Comparison of ENCODE assay signal across 9 cellular contexts in the genomic region with DNA sequence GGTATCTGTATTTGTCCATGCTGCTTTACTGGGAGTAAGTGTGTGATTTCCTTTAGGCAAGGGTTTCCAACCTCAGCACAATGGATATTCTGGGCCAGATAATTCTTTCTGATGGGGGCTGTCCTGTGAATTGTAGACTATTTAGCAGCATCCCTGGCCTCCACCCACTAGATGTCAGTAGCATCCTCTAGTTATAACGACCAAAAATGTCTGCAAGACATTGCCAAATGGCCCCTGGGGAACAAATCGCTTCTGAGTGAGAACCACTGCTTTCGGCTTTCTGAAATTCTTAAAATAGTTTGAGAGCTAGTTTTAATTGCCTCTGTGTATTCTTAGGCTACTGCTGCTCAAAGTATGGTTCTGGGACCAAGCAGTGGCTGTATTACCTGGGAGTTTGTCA.
DNase-seq lines count a peak whose midpoint lies in the region; ATAC-seq and TF ChIP-seq lines count a peak whose summit lies in the region.
"Had no signal": no experiment of that assay in that cellular context is flagged by ENCODE, and none has a peak within 500 bp of the region (broad histone marks: within the 10 kb centered on the region; RNA-seq: fewer than 3 reads in every experiment).

No MANE protein-coding gene starts in this region.

- no peaks in the 10 kb centered on the region for H3K9me3 ChIP-seq in cardiac muscle cell (ENCODE audit: low read depth)

- no peak overlapping the region for H3K27ac Mint-ChIP-seq in effector memory CD8-positive, alpha-beta T cell

- H3K4me3 ChIP-seq in cardiac muscle cell = no peak overlapping the region
- peak overlapping the region in 1 of 59 donors; percentile 6 for H3K4me3 ChIP-seq in dorsolateral prefrontal cortex

- no peaks in the 10 kb centered on the region for H3K9me3 Mint-ChIP-seq in effector memory CD8-positive, alpha-beta T cell

- H3K27ac ChIP-seq in cardiac muscle cell = no peak overlapping the region
- H3K27ac ChIP-seq in dorsolateral prefrontal cortex = peak overlapping the region in 58 of 59 donors; percentile 29 to 96 (median 88)
- peak overlapping the region; percentile 57 for H3K27ac ChIP-seq in temporal lobe (ENCODE audit: low read depth, low read length)

- no peaks in the 10 kb centered on the region for H3K4me1 Mint-ChIP-seq in effector memory CD8-positive, alpha-beta T cell (ENCODE audit: low read depth in 2 of 2)
- H3K4me1 Mint-ChIP-seq: naive B cell had no signal

- no peaks in the 10 kb centered on the region for H3K36me3 Mint-ChIP-seq in effector memory CD8-positive, alpha-beta T cell (ENCODE audit: insufficient read depth)
- H3K36me3 Mint-ChIP-seq: naive B cell had no signal

- DNase-seq in cardiac muscle cell (ENCODE audit: low read depth in 1 of 2, low spot score in 1 of 2) = peak; percentile 1 to 58
- no peak for DNase-seq in Right ventricle myocardium superior
- peak; percentile 82 for DNase-seq in LHCN-M2 (ENCODE audit: low read depth)
- peak in 2 of 10 donors; percentile 62 to 66 for DNase-seq in dorsolateral prefrontal cortex
- no peak for DNase-seq in hepatic stellate cell (ENCODE audit: low spot score)
- no peak for DNase-seq in effector memory CD8-positive, alpha-beta T cell
- no peak for DNase-seq in NCI-H2227 (lab: John Stamatoyannopoulos, UW; ENCODE audit: unreplicated experiment)
- DNase-seq: naive B cell had no signal

- TF ChIP-seq CTCF in cardiac muscle cell (IDR thresholded peaks at IDR 0.05; ENCODE audit: low read depth, low read length) (peak; percentile 26), dorsolateral prefrontal cortex (IDR thresholded peaks at IDR 0.05 in 54 of 56, conservative IDR thresholded peaks at IDR 0.05 in 2 of 56; ENCODE audit: low read depth in 1 of 56, partially characterized antibody in 56 of 56) (peak in 52 of 56 donors; percentile 15 to 76 (median 52))

- H3K4me1 ChIP-seq in cardiac muscle cell (ENCODE audit: low read depth) = no peaks in the 10 kb centered on the region

- intact Hi-C loops in Right ventricle myocardium superior (cut with DNase I) = no loop called here
- intact Hi-C loops in dorsolateral prefrontal cortex (cut with DNase I) = loop anchor here (2.0 to 10.0 kb wide), 3 partner anchors 129 to 243 kb away; a partner anchor contains a TSS

- no peak overlapping the region for H3K4me3 Mint-ChIP-seq in effector memory CD8-positive, alpha-beta T cell
- H3K4me3 Mint-ChIP-seq: naive B cell had no signal

- H3K27me3 Mint-ChIP-seq in effector memory CD8-positive, alpha-beta T cell = peaks cover 6 to 18% of the 10 kb centered on the region in 2 donors

- H3K36me3 ChIP-seq in cardiac muscle cell = no peaks in the 10 kb centered on the region

- no peak for ATAC-seq in Right ventricle myocardium superior (ENCODE audit: poor library complexity)
- no peak for ATAC-seq in effector memory CD8-positive, alpha-beta T cell (replicated peaks)

- H3K27me3 ChIP-seq in cardiac muscle cell (no peaks in the 10 kb centered on the region), dorsolateral prefrontal cortex (peaks cover 0 to 82% (median 9%) of the 10 kb centered on the region in 45 donors)

Comparison
In these comparisons a context has a peak if more than half of its experiments do, and no peak if none do; other contexts are left out.
1. DNase-seq: peak in cardiac muscle cell (2 of 2) and LHCN-M2 (single experiment); none in Right ventricle myocardium superior (single experiment), hepatic stellate cell (single experiment), effector memory CD8-positive, alpha-beta T cell (0 of 3) and NCI-H2227 (single experiment).